In genomic region chr19:38274734-38275133, GRCh38 we compare ENCODE assay signal across 15 cellular contexts. TPM values are rescaled to one million over a fixed set of nuclear protein-coding genes. Genes with fewer than 3 reads are reported as not detected.
DNase-seq lines count a peak whose midpoint lies in the region; ATAC-seq and TF ChIP-seq lines count a peak whose summit lies in the region.
"Had no signal": no experiment of that assay in that cellular context is flagged by ENCODE, and none has a peak within 500 bp of the region (broad histone marks: within the 10 kb centered on the region; RNA-seq: fewer than 3 reads in every experiment).

No MANE protein-coding gene starts in this region.

- intact Hi-C loops in Right ventricle myocardium superior (cut with DNase I) (loop anchor here (5.0 kb wide), 1 partner anchor 43 kb away; the partner anchor contains the start of genes KCNK6 and YIF1B), upper lobe of right lung (cut with DNase I) (no loop called here)
- intact Hi-C loops in CD4-positive, alpha-beta memory T cell (cut with micrococcal nuclease): no loop called here

- H3K4me3 Mint-ChIP-seq in CD4-positive, alpha-beta memory T cell: no peak overlapping the region
- H3K4me3 Mint-ChIP-seq: activated CD8-positive, alpha-beta memory T cell treated with anti-CD3 and anti-CD28 coated beads, Interleukin-2, amount 10 ng/mL, durations not matched to agents 7 days and 5 days; nephron had no signal

- H3K4me1 ChIP-seq in right atrium auricular region (peaks cover 0 to 49% of the 10 kb centered on the region in 2 donors), muscle layer of colon (ENCODE audit: insufficient read depth, low read length) (peaks cover 38% of the 10 kb centered on the region), upper lobe of right lung (peaks cover 56% of the 10 kb centered on the region)
- H3K4me1 ChIP-seq in CD4-positive, alpha-beta memory T cell (ENCODE audit: insufficient read depth, low read length): no peaks in the 10 kb centered on the region

- H3K36me3 Mint-ChIP-seq in CD4-positive, alpha-beta memory T cell: peaks cover 0 to 3% of the 10 kb centered on the region in 2 donors
- H3K36me3 Mint-ChIP-seq: activated CD8-positive, alpha-beta memory T cell treated with anti-CD3 and anti-CD28 coated beads, Interleukin-2, amount 10 ng/mL, durations not matched to agents 7 days and 5 days had no signal

- H3K27ac ChIP-seq in right atrium auricular region (peak overlapping the region in 1 of 2 donors; percentile 24), muscle layer of colon (ENCODE audit: low read depth, low read length) (peak overlapping the region; percentile 8), upper lobe of right lung (peak overlapping the region; percentile 32)
- H3K27ac ChIP-seq in CD4-positive, alpha-beta memory T cell (ENCODE audit: low read depth, low read length): no peak overlapping the region
- H3K27ac ChIP-seq: SJSA1 had no signal

- CTCF ChIA-PET in CD4-positive, alpha-beta memory T cell (lab: Charles Lee; ENCODE audit: partially characterized antibody): interaction anchor here (0.6 to 1.1 kb wide), 3 partner anchors 8 to 357 kb away, joined by 3 to 4 read pairs (median 3); no protein-coding TSS in a partner anchor

- H3K27me3 Mint-ChIP-seq in CD4-positive, alpha-beta memory T cell: no peaks in the 10 kb centered on the region
- H3K27me3 Mint-ChIP-seq: activated CD8-positive, alpha-beta memory T cell treated with anti-CD3 and anti-CD28 coated beads, Interleukin-2, amount 10 ng/mL, durations not matched to agents 7 days and 5 days had no signal

- no peaks in the 10 kb centered on the region for H3K36me3 ChIP-seq in right atrium auricular region
- H3K36me3 ChIP-seq in muscle layer of colon (ENCODE audit: insufficient read depth, low read length): no peaks in the 10 kb centered on the region
- no peaks in the 10 kb centered on the region for H3K36me3 ChIP-seq in upper lobe of right lung
- no peaks in the 10 kb centered on the region for H3K36me3 ChIP-seq in CD4-positive, alpha-beta memory T cell (ENCODE audit: insufficient read depth, low read length)
- H3K36me3 ChIP-seq: SJSA1, tibial nerve had no signal

- POLR2A ChIA-PET in CD4-positive, alpha-beta memory T cell (lab: Charles Lee; ENCODE audit: partially characterized antibody): no interaction called here

- no peak overlapping the region for H3K4me3 ChIP-seq in right atrium auricular region
- H3K4me3 ChIP-seq in muscle layer of colon (ENCODE audit: low read depth in 1 of 2, low read length in 2 of 2): no peak overlapping the region
- H3K4me3 ChIP-seq in upper lobe of right lung: no peak overlapping the region
- no peak overlapping the region for H3K4me3 ChIP-seq in CD4-positive, alpha-beta memory T cell (ENCODE audit: low read length in 2 of 2)
- H3K4me3 ChIP-seq: SJSA1, tibial nerve had no signal

- H3K9me3 Mint-ChIP-seq in CD4-positive, alpha-beta memory T cell: no peaks in the 10 kb centered on the region
- H3K9me3 Mint-ChIP-seq: nephron had no signal

- ATAC-seq in Right ventricle myocardium superior (ENCODE audit: poor library complexity) (peak; percentile 55), upper lobe of right lung (peak; percentile 62), GM21786 (IDR thresholded peaks at IDR 0.05; ENCODE audit: unreplicated experiment) (no peak), GM18858 (IDR thresholded peaks at IDR 0.05; ENCODE audit: unreplicated experiment) (no peak)
- ATAC-seq: activated CD8-positive, alpha-beta memory T cell treated with anti-CD3 and anti-CD28 coated beads, Interleukin-2, amount 10 ng/mL, durations not matched to agents 7 days and 5 days had no signal

- peaks cover 0 to 2% (median 0%) of the 10 kb centered on the region in 4 donors for H3K4me1 Mint-ChIP-seq in CD4-positive, alpha-beta memory T cell
- H3K4me1 Mint-ChIP-seq: activated CD8-positive, alpha-beta memory T cell treated with anti-CD3 and anti-CD28 coated beads, Interleukin-2, amount 10 ng/mL, durations not matched to agents 7 days and 5 days had no signal

- H3K9me3 ChIP-seq in right atrium auricular region (no peaks in the 10 kb centered on the region), muscle layer of colon (ENCODE audit: low read length) (no peaks in the 10 kb centered on the region), upper lobe of right lung (no peaks in the 10 kb centered on the region)
- no peaks in the 10 kb centered on the region for H3K9me3 ChIP-seq in CD4-positive, alpha-beta memory T cell (ENCODE audit: control insufficient read depth in 1 of 2, low read length in 2 of 2)
- H3K9me3 ChIP-seq: SJSA1, tibial nerve had no signal

- TF ChIP-seq CTCF in right atrium auricular region (IDR thresholded peaks at IDR 0.05) (no peak), upper lobe of right lung (IDR thresholded peaks at IDR 0.05) (no peak)

- no peak overlapping the region for H3K27ac Mint-ChIP-seq in CD4-positive, alpha-beta memory T cell
- H3K27ac Mint-ChIP-seq: activated CD8-positive, alpha-beta memory T cell treated with anti-CD3 and anti-CD28 coated beads, Interleukin-2, amount 10 ng/mL, durations not matched to agents 7 days and 5 days; nephron had no signal

- DNase-seq in Right ventricle myocardium superior (peak; percentile 64), right atrium auricular region (ENCODE audit: low spot score) (no peak), globus pallidus (ENCODE audit: low spot score) (peak; percentile 89), upper lobe of right lung (no peak)
- no peak for DNase-seq in CD4-positive, alpha-beta memory T cell
- DNase-seq: activated CD8-positive, alpha-beta memory T cell treated with anti-CD3 and anti-CD28 coated beads, Interleukin-2, amount 10 ng/mL, durations not matched to agents 7 days and 5 days; activated naive CD4-positive, alpha-beta T cell treated with anti-CD3 and anti-CD28 coated beads, Interleukin-2, amount 50 U/mL, for 16 hours; NCI-H1436 treated with DMSO at 0.1 percent for 48 hours; NCI-H82 had no signal

- H3K9ac ChIP-seq in muscle layer of colon (ENCODE audit: low read length): no peak overlapping the region

- H3K27me3 ChIP-seq in right atrium auricular region (no peaks in the 10 kb centered on the region), muscle layer of colon (ENCODE audit: control insufficient read depth in 1 of 2, insufficient read depth in 2 of 2, low read length in 2 of 2) (no peaks in the 10 kb centered on the region), upper lobe of right lung (no peaks in the 10 kb centered on the region)
- no peaks in the 10 kb centered on the region for H3K27me3 ChIP-seq in CD4-positive, alpha-beta memory T cell (ENCODE audit: insufficient read depth, low read length)
- H3K27me3 ChIP-seq: SJSA1, tibial nerve had no signal

RNA-seq across cellular contexts. Expression of gene SPINT2, which starts 10.4 kb away (rescaled TPM):
- total RNA-seq in Right ventricle myocardium superior: 8.7 TPM
- 10 to 100 TPM; 11.1 to 52.7 TPM for total RNA-seq in right atrium auricular region
- total RNA-seq in upper lobe of right lung: 231 TPM
- 10 to 100 TPM; 35.7 to 40.4 TPM for total RNA-seq in CD4-positive, alpha-beta memory T cell
- 10 to 100 TPM; 72.3 to 94.5 TPM for polyA plus RNA-seq in CD4-positive, alpha-beta memory T cell
- total RNA-seq: SJSA1 had no signal

RNA-seq across cellular contexts. Expression of gene PPP1R14A, which starts 18.6 kb away (rescaled TPM):
- 31.1 TPM for total RNA-seq in Right ventricle myocardium superior
- total RNA-seq in right atrium auricular region: 10 to 100 TPM; 28.0 to 30.0 TPM
- 113 TPM for total RNA-seq in upper lobe of right lung
- not detected for total RNA-seq in CD4-positive, alpha-beta memory T cell
- polyA plus RNA-seq in CD4-positive, alpha-beta memory T cell: not detected
- total RNA-seq: activated CD8-positive, alpha-beta memory T cell treated with anti-CD3 and anti-CD28 coated beads, Interleukin-2, amount 10 ng/mL, durations not matched to agents 7 days and 5 days; SJSA1 had no signal

RNA-seq across cellular contexts. Expression of gene C19orf33, which starts 29.3 kb away (rescaled TPM):
- total RNA-seq in Right ventricle myocardium superior (5.6 TPM), right atrium auricular region (10 to 100 TPM; 18.9 to 48.6 TPM), upper lobe of right lung (63.0 TPM)
- total RNA-seq in CD4-positive, alpha-beta memory T cell: not detected
- not detected for polyA plus RNA-seq in CD4-positive, alpha-beta memory T cell
- total RNA-seq: activated CD8-positive, alpha-beta memory T cell treated with anti-CD3 and anti-CD28 coated beads, Interleukin-2, amount 10 ng/mL, durations not matched to agents 7 days and 5 days; SJSA1 had no signal

RNA-seq across cellular contexts. Expression of gene YIF1B, which starts 41.0 kb away (rescaled TPM):
- 31.3 TPM for total RNA-seq in Right ventricle myocardium superior
- total RNA-seq in right atrium auricular region: 10 to 100 TPM; 20.1 to 26.9 TPM
- 37.3 TPM for total RNA-seq in upper lobe of right lung
- total RNA-seq in CD4-positive, alpha-beta memory T cell: 10 to 100 TPM; 35.8 to 38.4 TPM
- polyA plus RNA-seq in CD4-positive, alpha-beta memory T cell: 10 to 100 TPM; 44.6 to 57.4 TPM

RNA-seq across cellular contexts. Expression of gene KCNK6, which starts 44.9 kb away (rescaled TPM):
- total RNA-seq in Right ventricle myocardium superior: 4.7 TPM
- total RNA-seq in right atrium auricular region: 1 to 10 TPM; 1.3 to 3.8 TPM
- total RNA-seq in upper lobe of right lung: 13.1 TPM
- total RNA-seq in CD4-positive, alpha-beta memory T cell: 10 to 100 TPM; 14.5 to 14.9 TPM
- 1 to 10 TPM; 1.3 to 7.4 TPM for polyA plus RNA-seq in CD4-positive, alpha-beta memory T cell

Comparison
In these comparisons a context has a peak if more than half of its experiments do, and no peak if none do; other contexts are left out.
1. DNase-seq: peak in Right ventricle myocardium superior (single experiment) and globus pallidus (single experiment); none in right atrium auricular region (single experiment), upper lobe of right lung (single experiment) and CD4-positive, alpha-beta memory T cell (0 of 5).
2. ATAC-seq: peak in Right ventricle myocardium superior (single experiment) and upper lobe of right lung (single experiment); none in GM21786 (single experiment) and GM18858 (single experiment).
3. RNA of gene PPP1R14A, which starts 18.6 kb away (total RNA-seq): 113 TPM in upper lobe of right lung (single experiment), 31.1 TPM in Right ventricle myocardium superior (single experiment) and 28.0 to 30.0 TPM in right atrium auricular region; not detected in CD4-positive, alpha-beta memory T cell; every median in the first group is over 10 times any median in the second.